1 cellular context compared by ENCODE assay signal in the genomic region with DNA sequence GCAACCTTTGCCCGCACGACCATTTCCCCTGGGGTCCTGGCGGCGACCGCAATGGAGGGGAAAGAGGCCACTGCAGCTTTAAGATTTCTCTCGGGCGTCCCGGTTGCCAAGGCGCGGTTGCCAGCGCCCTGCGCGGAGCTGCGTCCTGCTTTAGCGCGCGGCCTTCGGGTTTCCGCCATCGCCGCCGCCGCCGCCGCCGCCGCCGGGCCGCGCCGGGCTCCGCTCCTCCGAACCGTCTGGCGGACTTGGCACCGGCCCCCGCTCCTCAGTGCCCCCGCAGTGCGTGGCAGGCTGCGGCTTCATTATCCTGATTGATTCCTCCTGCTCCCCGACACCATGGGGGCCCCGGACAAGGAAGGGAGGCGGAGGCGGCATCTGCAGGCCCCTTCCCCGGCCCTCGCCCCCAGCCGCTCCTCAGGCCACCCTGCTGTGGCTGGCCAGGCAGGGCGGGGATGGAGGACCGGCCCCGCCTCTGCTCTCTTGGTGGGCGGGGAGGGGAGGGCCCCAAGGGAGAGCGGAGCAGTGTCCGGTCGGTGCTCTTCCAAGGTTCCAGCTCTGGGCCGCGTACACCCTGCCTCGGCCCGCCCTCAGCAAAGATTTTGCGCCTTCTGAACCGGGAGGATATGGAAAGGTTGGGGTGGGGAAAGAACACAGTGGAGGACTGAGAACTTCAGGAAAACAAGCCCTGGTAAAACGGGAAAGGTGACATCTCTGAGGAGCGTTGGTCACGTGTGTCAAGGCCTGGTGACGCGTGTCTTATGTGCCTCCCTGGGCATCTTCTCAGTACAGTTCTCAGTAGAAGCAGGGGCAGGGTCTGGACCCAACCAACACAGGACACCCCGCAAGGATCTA.
TF ChIP-seq lines count a peak whose summit lies in the region.

No MANE protein-coding gene starts in this region.

TF ChIP-seq in HepG2, 621 proteins besides CTCF, POLR2A, EP300 and RAD21 (continued from another document):
- TF ChIP-seq, protein P1, sequence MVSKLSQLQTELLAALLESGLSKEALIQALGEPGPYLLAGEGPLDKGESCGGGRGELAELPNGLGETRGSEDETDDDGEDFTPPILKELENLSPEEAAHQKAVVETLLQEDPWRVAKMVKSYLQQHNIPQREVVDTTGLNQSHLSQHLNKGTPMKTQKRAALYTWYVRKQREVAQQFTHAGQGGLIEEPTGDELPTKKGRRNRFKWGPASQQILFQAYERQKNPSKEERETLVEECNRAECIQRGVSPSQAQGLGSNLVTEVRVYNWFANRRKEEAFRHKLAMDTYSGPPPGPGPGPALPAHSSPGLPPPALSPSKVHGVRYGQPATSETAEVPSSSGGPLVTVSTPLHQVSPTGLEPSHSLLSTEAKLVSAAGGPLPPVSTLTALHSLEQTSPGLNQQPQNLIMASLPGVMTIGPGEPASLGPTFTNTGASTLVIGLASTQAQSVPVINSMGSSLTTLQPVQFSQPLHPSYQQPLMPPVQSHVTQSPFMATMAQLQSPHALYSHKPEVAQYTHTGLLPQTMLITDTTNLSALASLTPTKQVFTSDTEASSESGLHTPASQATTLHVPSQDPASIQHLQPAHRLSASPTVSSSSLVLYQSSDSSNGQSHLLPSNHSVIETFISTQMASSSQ (IDR thresholded peaks at IDR 0.05; ENCODE audit: low read depth) = no peak
- TF ChIP-seq, protein P1 (CRISPR knock-in tag; IDR thresholded peaks at IDR 0.05; ENCODE audit: borderline replicate concordance) = no peak
- no peak for TF ChIP-seq SNAPC4 (CRISPR knock-in tag; IDR thresholded peaks at IDR 0.05)
- TF ChIP-seq AGO2 (optimal IDR thresholded peaks at IDR 0.05; ENCODE audit: low read depth, low read length) = peak; percentile 27
- no peak for TF ChIP-seq ZNF230 (CRISPR knock-in tag; IDR thresholded peaks at IDR 0.05)
- no peak for TF ChIP-seq TBX3 (IDR thresholded peaks at IDR 0.05; ENCODE audit: borderline replicate concordance)
- no peak for TF ChIP-seq ZFP90 (CRISPR knock-in tag; IDR thresholded peaks at IDR 0.05; ENCODE audit: borderline replicate concordance)
- TF ChIP-seq KDM5B (CRISPR knock-in tag; IDR thresholded peaks at IDR 0.05; ENCODE audit: borderline replicate concordance) = no peak; the same call in 1 of the 2 replicates
- no peak for TF ChIP-seq NFATC3 (CRISPR knock-in tag; IDR thresholded peaks at IDR 0.05)
- 0 out of 2 replicates have a peak, but pooled peaks have one; percentile 52 for TF ChIP-seq BORCS8-MEF2B (CRISPR knock-in tag; IDR thresholded peaks at IDR 0.05)
- peak; percentile 44; the same call in 1 of the 2 replicates for TF ChIP-seq ZNF788 (CRISPR knock-in tag; IDR thresholded peaks at IDR 0.05; ENCODE audit: borderline replicate concordance)
- peak; percentile 71; the same call in 1 of the 2 replicates for TF ChIP-seq ZNF772 (CRISPR knock-in tag; IDR thresholded peaks at IDR 0.05)
- no peak for TF ChIP-seq HOXD1 (CRISPR knock-in tag; IDR thresholded peaks at IDR 0.05)
- TF ChIP-seq NAIF1 (CRISPR knock-in tag; IDR thresholded peaks at IDR 0.05; ENCODE audit: borderline replicate concordance) = peak; percentile 42; the same call in 1 of the 2 replicates
- TF ChIP-seq, protein P2, sequence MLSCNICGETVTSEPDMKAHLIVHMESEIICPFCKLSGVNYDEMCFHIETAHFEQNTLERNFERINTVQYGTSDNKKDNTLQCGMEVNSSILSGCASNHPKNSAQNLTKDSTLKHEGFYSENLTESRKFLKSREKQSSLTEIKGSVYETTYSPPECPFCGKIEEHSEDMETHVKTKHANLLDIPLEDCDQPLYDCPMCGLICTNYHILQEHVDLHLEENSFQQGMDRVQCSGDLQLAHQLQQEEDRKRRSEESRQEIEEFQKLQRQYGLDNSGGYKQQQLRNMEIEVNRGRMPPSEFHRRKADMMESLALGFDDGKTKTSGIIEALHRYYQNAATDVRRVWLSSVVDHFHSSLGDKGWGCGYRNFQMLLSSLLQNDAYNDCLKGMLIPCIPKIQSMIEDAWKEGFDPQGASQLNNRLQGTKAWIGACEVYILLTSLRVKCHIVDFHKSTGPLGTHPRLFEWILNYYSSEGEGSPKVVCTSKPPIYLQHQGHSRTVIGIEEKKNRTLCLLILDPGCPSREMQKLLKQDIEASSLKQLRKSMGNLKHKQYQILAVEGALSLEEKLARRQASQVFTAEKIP (CRISPR knock-in tag; IDR thresholded peaks at IDR 0.05; ENCODE audit: borderline replicate concordance) = no peak
- TF ChIP-seq SP1 (IDR thresholded peaks at IDR 0.05) = no peak
- TF ChIP-seq SP1 (CRISPR knock-in tag; IDR thresholded peaks at IDR 0.05) = peak; percentile 42; the same call in 1 of the 2 replicates
- no peak for TF ChIP-seq ZNF567 (CRISPR knock-in tag; IDR thresholded peaks at IDR 0.05; ENCODE audit: borderline replicate concordance)
- peak; percentile 52 for TF ChIP-seq RAD51 (IDR thresholded peaks at IDR 0.05; ENCODE audit: borderline replicate concordance)
- peak; percentile 34; the same call in 1 of the 2 replicates for TF ChIP-seq MXD4 (CRISPR knock-in tag; IDR thresholded peaks at IDR 0.05)
- 0 out of 2 replicates have a peak, but pooled peaks have one; percentile 32 for TF ChIP-seq REPIN1 (CRISPR knock-in tag; IDR thresholded peaks at IDR 0.05; ENCODE audit: borderline replicate concordance, low read depth)
- TF ChIP-seq CREB1 (IDR thresholded peaks at IDR 0.05) = peak; percentile 54
- TF ChIP-seq CREB1 (CRISPR knock-in tag; IDR thresholded peaks at IDR 0.05) = no peak
- no peak for TF ChIP-seq SMAD9 (CRISPR knock-in tag; IDR thresholded peaks at IDR 0.05)
- no peak for TF ChIP-seq HINFP (CRISPR knock-in tag; IDR thresholded peaks at IDR 0.05; ENCODE audit: low read depth)
- TF ChIP-seq, protein P3, sequence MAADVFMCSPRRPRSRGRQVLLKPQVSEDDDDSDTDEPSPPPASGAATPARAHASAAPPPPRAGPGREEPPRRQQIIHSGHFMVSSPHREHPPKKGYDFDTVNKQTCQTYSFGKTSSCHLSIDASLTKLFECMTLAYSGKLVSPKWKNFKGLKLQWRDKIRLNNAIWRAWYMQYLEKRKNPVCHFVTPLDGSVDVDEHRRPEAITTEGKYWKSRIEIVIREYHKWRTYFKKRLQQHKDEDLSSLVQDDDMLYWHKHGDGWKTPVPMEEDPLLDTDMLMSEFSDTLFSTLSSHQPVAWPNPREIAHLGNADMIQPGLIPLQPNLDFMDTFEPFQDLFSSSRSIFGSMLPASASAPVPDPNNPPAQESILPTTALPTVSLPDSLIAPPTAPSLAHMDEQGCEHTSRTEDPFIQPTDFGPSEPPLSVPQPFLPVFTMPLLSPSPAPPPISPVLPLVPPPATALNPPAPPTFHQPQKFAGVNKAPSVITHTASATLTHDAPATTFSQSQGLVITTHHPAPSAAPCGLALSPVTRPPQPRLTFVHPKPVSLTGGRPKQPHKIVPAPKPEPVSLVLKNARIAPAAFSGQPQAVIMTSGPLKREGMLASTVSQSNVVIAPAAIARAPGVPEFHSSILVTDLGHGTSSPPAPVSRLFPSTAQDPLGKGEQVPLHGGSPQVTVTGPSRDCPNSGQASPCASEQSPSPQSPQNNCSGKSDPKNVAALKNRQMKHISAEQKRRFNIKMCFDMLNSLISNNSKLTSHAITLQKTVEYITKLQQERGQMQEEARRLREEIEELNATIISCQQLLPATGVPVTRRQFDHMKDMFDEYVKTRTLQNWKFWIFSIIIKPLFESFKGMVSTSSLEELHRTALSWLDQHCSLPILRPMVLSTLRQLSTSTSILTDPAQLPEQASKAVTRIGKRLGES (CRISPR knock-in tag; IDR thresholded peaks at IDR 0.05; ENCODE audit: borderline replicate concordance) = no peak
- 0 out of 2 replicates have a peak, but pooled peaks have one; percentile 68 for TF ChIP-seq KLF13 (CRISPR knock-in tag; IDR thresholded peaks at IDR 0.05)
- no peak for TF ChIP-seq CBX5 (CRISPR knock-in tag; IDR thresholded peaks at IDR 0.05; ENCODE audit: borderline replicate concordance)
- TF ChIP-seq AHR (CRISPR knock-in tag; IDR thresholded peaks at IDR 0.05) = no peak
- 0 out of 2 replicates have a peak, but pooled peaks have one; percentile 28 for TF ChIP-seq ZNF224 (CRISPR knock-in tag; IDR thresholded peaks at IDR 0.05)
- no peak for TF ChIP-seq SATB2 (CRISPR knock-in tag; IDR thresholded peaks at IDR 0.05)
TF ChIP-seq in HepG2: peak in this region for 90.
